In the genomic region with DNA sequence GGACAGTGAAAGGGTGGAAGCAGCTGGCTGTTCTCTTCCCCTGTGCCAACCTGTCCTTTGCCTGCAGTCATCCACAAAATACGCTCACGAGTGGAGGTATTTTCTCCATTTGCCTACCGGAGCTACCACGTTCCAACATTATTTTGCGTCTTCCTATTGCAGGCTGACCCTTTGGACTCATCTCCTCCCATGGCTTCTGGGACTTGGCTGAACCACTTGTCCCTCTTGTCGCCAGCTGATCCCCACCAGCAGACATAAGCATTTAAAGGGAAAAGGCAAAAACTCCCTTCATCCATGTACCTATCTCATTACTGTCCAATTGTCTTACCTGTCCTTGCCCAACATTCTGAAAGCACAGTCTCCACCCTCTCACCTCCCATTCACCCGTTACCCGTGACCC, we compare ENCODE assay signal across 13 cellular contexts.
"Had no signal": no experiment of that assay in that cellular context is flagged by ENCODE, and none has a peak within 500 bp of the region (broad histone marks: within the 10 kb centered on the region; RNA-seq: fewer than 3 reads in every experiment).

No MANE protein-coding gene starts in this region.

- DNase-seq: activated effector memory CD4-positive, alpha-beta T cell treated with anti-CD3 and anti-CD28 coated beads, Interleukin-2, amount 50 U/mL, for 16 hours; activated T-cell treated with anti-CD3 and anti-CD28 coated beads, Interleukin-2, amount 50 U/mL, for 1 hour; aorta; foreskin melanocyte; heart right ventricle; islet precursor cell; left lung; SK-N-SH; stimulated activated CD4-positive, alpha-beta T cell treated with anti-CD3 and anti-CD28 coated beads, Interleukin-4, amount 100 ng/mL, for 24 hours; stimulated activated naive CD8-positive, alpha-beta T cell treated with anti-CD3 and anti-CD28 coated beads, Interleukin-15, amount 100 ng/mL, for 72 hours; T-helper 2 cell; testis had no signal

- H3K27me3 Mint-ChIP-seq: memory B cell; stimulated activated naive CD8-positive, alpha-beta T cell treated with anti-CD3 and anti-CD28 coated beads, Interleukin-15, amount 100 ng/mL, for 72 hours had no signal

- H3K9me3 Mint-ChIP-seq: memory B cell; stimulated activated naive CD8-positive, alpha-beta T cell treated with anti-CD3 and anti-CD28 coated beads, Interleukin-15, amount 100 ng/mL, for 72 hours had no signal

- H3K9me3 ChIP-seq: heart right ventricle, left lung, SK-N-SH, testis had no signal

- H3K36me3 Mint-ChIP-seq: memory B cell had no signal

- ATAC-seq: heart right ventricle; left lung; stimulated activated naive CD8-positive, alpha-beta T cell treated with anti-CD3 and anti-CD28 coated beads, Interleukin-15, amount 100 ng/mL, for 72 hours had no signal

- H3K27ac Mint-ChIP-seq: memory B cell; stimulated activated naive CD8-positive, alpha-beta T cell treated with anti-CD3 and anti-CD28 coated beads, Interleukin-15, amount 100 ng/mL, for 72 hours had no signal
